ENCODE assay signal across 10 cellular contexts in genomic region chr19:48714759-48715261, GRCh38. TPM values are rescaled to one million over a fixed set of nuclear protein-coding genes. Genes with fewer than 3 reads are reported as not detected.
A peak's percentile ranks its signal among the peaks of the same experiment; 100 is the strongest.
DNase-seq lines count a peak whose midpoint lies in the region; ATAC-seq and TF ChIP-seq lines count a peak whose summit lies in the region.
"Had no signal": no experiment of that assay in that cellular context is flagged by ENCODE, and none has a peak within 500 bp of the region (broad histone marks: within the 10 kb centered on the region; RNA-seq: fewer than 3 reads in every experiment).

No MANE protein-coding gene starts in this region.

- TF ChIP-seq CTCF in brain microvascular endothelial cell (IDR thresholded peaks at IDR 0.05; ENCODE audit: low read depth, low read length, missing control alignments): no peak
- no peak for TF ChIP-seq CTCF in type B pancreatic cell (conservative IDR thresholded peaks at IDR 0.05)

- peaks cover 4 to 8% of the 10 kb centered on the region in 2 donors for H3K36me3 Mint-ChIP-seq in activated T-cell treated with anti-CD3 and anti-CD28 coated beads, Interleukin-2, amount 50 U/mL, for 72 hours (ENCODE audit: insufficient read depth in 2 of 2)
- H3K36me3 Mint-ChIP-seq in memory B cell (no peaks in the 10 kb centered on the region), type B pancreatic cell (peaks cover 3% of the 10 kb centered on the region)

- peak overlapping the region; percentile 59 for H3K4me3 ChIP-seq in brain microvascular endothelial cell (ENCODE audit: low read depth, low read length)

- peak overlapping the region; percentile 39 for H3K27ac ChIP-seq in brain microvascular endothelial cell

- no peaks in the 10 kb centered on the region for H3K36me3 ChIP-seq in brain microvascular endothelial cell (replicated peaks)

- H3K4me1 Mint-ChIP-seq in activated T-cell treated with anti-CD3 and anti-CD28 coated beads, Interleukin-2, amount 50 U/mL, for 72 hours (ENCODE audit: low read depth): peaks cover 17% of the 10 kb centered on the region
- H3K4me1 Mint-ChIP-seq in memory B cell: peaks cover 14% of the 10 kb centered on the region
- peaks cover 27% of the 10 kb centered on the region for H3K4me1 Mint-ChIP-seq in type B pancreatic cell (ENCODE audit: unreplicated experiment)

- in situ Hi-C loops in brain microvascular endothelial cell (cut with HindIII; ENCODE audit: low pct_ligation_motif_present, low sequenced_read_pairs) (no loop called here), ACHN (cut with HindIII; ENCODE audit: low pct_ligation_motif_present, low pct_unique_long_range_greater_than_20kb, low sequenced_read_pairs) (no loop called here)

- no peak for DNase-seq in activated T-cell treated with anti-CD3 and anti-CD28 coated beads, Interleukin-2, amount 50 U/mL, for 72 hours
- no peak for DNase-seq in activated T-cell treated with anti-CD3 and anti-CD28 coated beads, Interleukin-2, amount 50 U/mL, for 1 hour
- DNase-seq in brain microvascular endothelial cell (no peak), memory B cell (ENCODE audit: low spot score in 2 of 2) (no peak), type B pancreatic cell (ENCODE audit: extremely low spot score, unreplicated experiment) (no peak), ACHN (no peak), mesenteric fat pad (ENCODE audit: low spot score) (no peak)

- H3K4me3 Mint-ChIP-seq in activated T-cell treated with anti-CD3 and anti-CD28 coated beads, Interleukin-2, amount 50 U/mL, for 72 hours: peak overlapping the region; percentile 77 to 92
- H3K4me3 Mint-ChIP-seq in memory B cell: peak overlapping the region; percentile 83
- peak overlapping the region; percentile 92 for H3K4me3 Mint-ChIP-seq in type B pancreatic cell

- H3K9me3 Mint-ChIP-seq in activated T-cell treated with anti-CD3 and anti-CD28 coated beads, Interleukin-2, amount 50 U/mL, for 72 hours: peaks cover 0 to 2% of the 10 kb centered on the region in 2 donors
- no peaks in the 10 kb centered on the region for H3K9me3 Mint-ChIP-seq in memory B cell
- no peaks in the 10 kb centered on the region for H3K9me3 Mint-ChIP-seq in type B pancreatic cell

- peak overlapping the region; percentile 90 for H3K27ac Mint-ChIP-seq in activated T-cell treated with anti-CD3 and anti-CD28 coated beads, Interleukin-2, amount 50 U/mL, for 72 hours
- H3K27ac Mint-ChIP-seq in memory B cell: peak overlapping the region; percentile 75
- H3K27ac Mint-ChIP-seq in type B pancreatic cell: peak overlapping the region; percentile 93

- no peaks in the 10 kb centered on the region for H3K27me3 Mint-ChIP-seq in activated T-cell treated with anti-CD3 and anti-CD28 coated beads, Interleukin-2, amount 50 U/mL, for 72 hours (ENCODE audit: low read depth)
- H3K27me3 Mint-ChIP-seq in memory B cell (no peaks in the 10 kb centered on the region), type B pancreatic cell (no peaks in the 10 kb centered on the region)

- ATAC-seq in activated T-cell treated with anti-CD3 and anti-CD28 coated beads, Interleukin-2, amount 50 U/mL, for 72 hours (replicated peaks in 1 of 2): no peak
- ATAC-seq in memory B cell (ENCODE audit: low read depth): no peak
- no peak for ATAC-seq in GM18861 (IDR thresholded peaks at IDR 0.05; ENCODE audit: unreplicated experiment)

- no peaks in the 10 kb centered on the region for H3K27me3 ChIP-seq in brain microvascular endothelial cell (replicated peaks)

RNA-seq across cellular contexts. Expression of gene MAMSTR, which starts 4.7 kb away (rescaled TPM):
- under 1 TPM; 0.69 to 0.89 TPM for total RNA-seq in activated T-cell treated with anti-CD3 and anti-CD28 coated beads, Interleukin-2, amount 50 U/mL, for 72 hours
- total RNA-seq in type B pancreatic cell (ENCODE audit: low replicate concordance) (2.0 and 3.6 TPM in 2 replicates), mesenteric fat pad (0.58 TPM)

RNA-seq across cellular contexts. Expression of gene FUT2, which starts 19.0 kb away (rescaled TPM):
- total RNA-seq in activated T-cell treated with anti-CD3 and anti-CD28 coated beads, Interleukin-2, amount 50 U/mL, for 72 hours: not detected
- 9.0 and 13.3 TPM in 2 replicates for total RNA-seq in type B pancreatic cell (ENCODE audit: low replicate concordance)
- total RNA-seq in mesenteric fat pad: 0.19 TPM
- total RNA-seq: Daoy, glomerular endothelial cell had no signal

RNA-seq across cellular contexts. Expression of gene RASIP1, which starts 25.6 kb away (rescaled TPM):
- under 1 TPM; 0.53 to 0.86 TPM for total RNA-seq in activated T-cell treated with anti-CD3 and anti-CD28 coated beads, Interleukin-2, amount 50 U/mL, for 72 hours
- total RNA-seq in type B pancreatic cell (ENCODE audit: low replicate concordance) (1.9 and 4.6 TPM in 2 replicates), mesenteric fat pad (34.5 TPM)

RNA-seq across cellular contexts. Expression of gene IZUMO1, which starts 31.9 kb away (rescaled TPM):
- under 1 TPM; 0.14 to 0.32 TPM for total RNA-seq in activated T-cell treated with anti-CD3 and anti-CD28 coated beads, Interleukin-2, amount 50 U/mL, for 72 hours
- total RNA-seq in type B pancreatic cell (ENCODE audit: low replicate concordance): 2.2 and 4.8 TPM in 2 replicates
- 2.0 TPM for total RNA-seq in mesenteric fat pad
- total RNA-seq: Daoy, glomerular endothelial cell had no signal

RNA-seq across cellular contexts. Expression of gene FUT1, which starts 37.6 kb away (rescaled TPM):
- total RNA-seq in activated T-cell treated with anti-CD3 and anti-CD28 coated beads, Interleukin-2, amount 50 U/mL, for 72 hours: under 1 TPM; 0.29 to 0.32 TPM
- total RNA-seq in type B pancreatic cell (ENCODE audit: low replicate concordance) (11.2 and 15.0 TPM in 2 replicates), mesenteric fat pad (5.7 TPM)
- total RNA-seq: Daoy had no signal
